In the genomic region with DNA sequence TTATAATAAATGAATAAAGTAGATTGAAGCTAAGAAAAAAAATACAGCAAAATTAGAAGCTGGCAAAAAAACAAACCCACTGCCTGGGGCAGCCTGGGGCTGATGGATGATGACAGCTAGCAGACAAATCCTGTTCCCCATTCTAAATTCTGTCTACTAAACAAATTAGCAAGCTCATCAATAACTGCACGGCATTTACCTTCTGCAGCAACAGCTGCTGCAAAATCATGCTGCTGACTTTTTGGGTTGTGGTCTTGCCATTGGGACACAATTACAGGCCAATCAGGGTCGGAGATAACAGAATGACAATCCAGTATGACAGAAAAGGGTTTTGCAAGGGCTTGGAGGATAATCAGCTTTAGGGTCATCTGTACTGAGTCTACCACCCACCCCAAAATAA, we compare ENCODE assay signal across 31 cellular contexts.
"Had no signal": no experiment of that assay in that cellular context is flagged by ENCODE, and none has a peak within 500 bp of the region (broad histone marks: within the 10 kb centered on the region; RNA-seq: fewer than 3 reads in every experiment).

No MANE protein-coding gene starts in this region.

- H3K4me1 ChIP-seq: Peyer's patch had no signal

- H3K9me3 ChIP-seq: Peyer's patch had no signal

- H3K27ac ChIP-seq: ascending aorta, coronary artery, Peyer's patch had no signal

- H3K27me3 ChIP-seq: ascending aorta, Peyer's patch had no signal

- H3K36me3 ChIP-seq: ascending aorta, Peyer's patch had no signal

- DNase-seq: activated CD4-positive, alpha-beta T cell treated with anti-CD3 and anti-CD28 coated beads for 36 hours; activated CD4-positive, alpha-beta T cell treated with anti-CD3 and anti-CD28 coated beads, Interleukin-2, amount 10 ng/mL, durations not matched to agents 7 days and 5 days; activated CD4-positive, alpha-beta T cell treated with anti-CD3 and anti-CD28 coated beads, Interleukin-2, amount 50 U/mL, for 48 hours; activated CD8-positive, alpha-beta T cell treated with anti-CD3 and anti-CD28 coated beads, Interleukin-2, amount 10 ng/mL, durations not matched to agents 7 days and 5 days; activated gamma-delta T cell; activated naive CD4-positive, alpha-beta T cell treated with Interleukin-2 at 50 U/mL for 16 hours; activated naive CD8-positive, alpha-beta T cell treated with anti-CD3 and anti-CD28 coated beads, Interleukin-2, amount 10 ng/mL, durations not matched to agents 7 days and 5 days; activated T-cell treated with anti-CD3 and anti-CD28 coated beads, Interleukin-2, amount 50 U/mL, for 24 hours; amygdala; NCI-H1105; NCI-H1417 treated with DMSO at 0.1 percent for 48 hours; NCI-H187 treated with DMSO at 0.1 percent for 48 hours; NCI-H2081; NCI-H2171 treated with DMSO at 0.1 percent for 48 hours; NCI-H2227 treated with DMSO at 0.1 percent for 48 hours; NCI-H446; NCI-H524; NCI-H69; NK-92 treated with Interleukin-12 subunit alpha and Interleukin-12 subunit beta, amount 100 ng/mL, for 24 hours; PC-3; Peyer's patch; RPMI8226; SIG-M5; SW 1271; T-helper 1 cell; T-helper 2 cell; T1000 had no signal

- H3K4me3 ChIP-seq: ascending aorta, coronary artery, Peyer's patch had no signal

- ATAC-seq: activated CD4-positive, alpha-beta T cell treated with anti-CD3 and anti-CD28 coated beads for 36 hours; activated CD4-positive, CD25-positive, alpha-beta regulatory T cell treated with anti-CD3 and anti-CD28 coated beads, Interleukin-2, amount 50 U/mL, for 24 hours; activated CD8-positive, alpha-beta T cell treated with anti-CD3 and anti-CD28 coated beads, Interleukin-2, amount 10 ng/mL, durations not matched to agents 7 days and 5 days; PC-3; WTC11 had no signal
